Comparison of ENCODE assay signal across 1 cellular context in the genomic region with DNA sequence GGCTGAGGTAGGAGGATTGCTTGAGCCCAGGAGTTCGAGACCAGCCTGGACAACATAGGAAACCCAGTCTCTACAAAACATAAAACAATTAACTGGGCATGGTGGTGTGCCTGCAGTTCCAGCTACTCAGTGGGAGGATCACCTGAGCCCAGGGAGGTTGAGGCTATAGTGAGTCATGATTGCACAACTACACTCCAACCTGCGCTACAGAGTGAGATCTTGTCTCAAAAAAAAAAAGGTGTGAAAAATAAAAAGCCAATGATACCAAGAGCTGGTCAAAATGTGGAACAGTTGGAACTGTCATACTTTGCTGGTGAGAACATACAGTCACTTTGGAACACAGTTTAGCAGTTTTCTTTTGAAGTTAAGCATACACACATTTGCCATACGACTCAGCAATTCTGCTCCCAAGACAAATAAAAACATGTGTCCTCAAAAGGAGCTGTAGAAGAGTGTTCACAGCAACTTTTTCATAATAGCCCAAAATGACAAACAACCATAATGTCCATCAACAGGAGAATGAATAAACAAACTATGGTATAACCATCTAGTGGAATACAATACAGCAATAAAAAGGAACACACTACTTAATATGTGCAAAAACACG.
TF ChIP-seq lines count a peak whose summit lies in the region.

No MANE protein-coding gene starts in this region.

TF ChIP-seq in HepG2, 621 proteins besides CTCF, POLR2A, EP300 and RAD21 (continues in another document):
- peak; percentile 54 to 59; a peak in 3 of 4 replicates for TF ChIP-seq MAFK (conservative IDR thresholded peaks at IDR 0.05 in 1 of 2, IDR thresholded peaks at IDR 0.05 in 1 of 2; ENCODE audit: low read length in 2 of 2)
- TF ChIP-seq ADNP (CRISPR knock-in tag; IDR thresholded peaks at IDR 0.05): no peak
- TF ChIP-seq ZNF749 (CRISPR knock-in tag; IDR thresholded peaks at IDR 0.05; ENCODE audit: borderline replicate concordance): no peak
- TF ChIP-seq ZNF234 (CRISPR knock-in tag; conservative IDR thresholded peaks at IDR 0.05): no peak
- TF ChIP-seq HNRNPK (IDR thresholded peaks at IDR 0.05; ENCODE audit: low read depth, low read length, poor library complexity, severe bottlenecking): no peak
- peak; percentile 42; the same call in 1 of the 2 replicates for TF ChIP-seq MAFF (IDR thresholded peaks at IDR 0.05; ENCODE audit: low read depth, low read length)
- TF ChIP-seq, protein P1, sequence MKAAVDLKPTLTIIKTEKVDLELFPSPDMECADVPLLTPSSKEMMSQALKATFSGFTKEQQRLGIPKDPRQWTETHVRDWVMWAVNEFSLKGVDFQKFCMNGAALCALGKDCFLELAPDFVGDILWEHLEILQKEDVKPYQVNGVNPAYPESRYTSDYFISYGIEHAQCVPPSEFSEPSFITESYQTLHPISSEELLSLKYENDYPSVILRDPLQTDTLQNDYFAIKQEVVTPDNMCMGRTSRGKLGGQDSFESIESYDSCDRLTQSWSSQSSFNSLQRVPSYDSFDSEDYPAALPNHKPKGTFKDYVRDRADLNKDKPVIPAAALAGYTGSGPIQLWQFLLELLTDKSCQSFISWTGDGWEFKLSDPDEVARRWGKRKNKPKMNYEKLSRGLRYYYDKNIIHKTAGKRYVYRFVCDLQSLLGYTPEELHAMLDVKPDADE (CRISPR knock-in tag; IDR thresholded peaks at IDR 0.05): no peak
- no peak for TF ChIP-seq DDIT3 (CRISPR knock-in tag; IDR thresholded peaks at IDR 0.05)
- TF ChIP-seq, protein P2, sequence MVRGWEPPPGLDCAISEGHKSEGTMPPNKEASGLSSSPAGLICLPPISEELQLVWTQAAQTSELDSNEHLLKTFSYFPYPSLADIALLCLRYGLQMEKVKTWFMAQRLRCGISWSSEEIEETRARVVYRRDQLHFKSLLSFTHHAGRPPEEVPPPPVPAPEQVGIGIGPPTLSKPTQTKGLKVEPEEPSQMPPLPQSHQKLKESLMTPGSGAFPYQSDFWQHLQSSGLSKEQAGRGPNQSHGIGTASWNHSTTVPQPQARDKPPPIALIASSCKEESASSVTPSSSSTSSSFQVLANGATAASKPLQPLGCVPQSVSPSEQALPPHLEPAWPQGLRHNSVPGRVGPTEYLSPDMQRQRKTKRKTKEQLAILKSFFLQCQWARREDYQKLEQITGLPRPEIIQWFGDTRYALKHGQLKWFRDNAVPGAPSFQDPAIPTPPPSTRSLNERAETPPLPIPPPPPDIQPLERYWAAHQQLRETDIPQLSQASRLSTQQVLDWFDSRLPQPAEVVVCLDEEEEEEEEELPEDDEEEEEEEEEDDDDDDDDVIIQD (CRISPR knock-in tag; IDR thresholded peaks at IDR 0.05; ENCODE audit: low read depth): no peak
- TF ChIP-seq SRSF1 (optimal IDR thresholded peaks at IDR 0.05; ENCODE audit: low read depth, low read length): no peak
- TF ChIP-seq PRDM15 (CRISPR knock-in tag; IDR thresholded peaks at IDR 0.05): no peak
- TF ChIP-seq, protein P3, sequence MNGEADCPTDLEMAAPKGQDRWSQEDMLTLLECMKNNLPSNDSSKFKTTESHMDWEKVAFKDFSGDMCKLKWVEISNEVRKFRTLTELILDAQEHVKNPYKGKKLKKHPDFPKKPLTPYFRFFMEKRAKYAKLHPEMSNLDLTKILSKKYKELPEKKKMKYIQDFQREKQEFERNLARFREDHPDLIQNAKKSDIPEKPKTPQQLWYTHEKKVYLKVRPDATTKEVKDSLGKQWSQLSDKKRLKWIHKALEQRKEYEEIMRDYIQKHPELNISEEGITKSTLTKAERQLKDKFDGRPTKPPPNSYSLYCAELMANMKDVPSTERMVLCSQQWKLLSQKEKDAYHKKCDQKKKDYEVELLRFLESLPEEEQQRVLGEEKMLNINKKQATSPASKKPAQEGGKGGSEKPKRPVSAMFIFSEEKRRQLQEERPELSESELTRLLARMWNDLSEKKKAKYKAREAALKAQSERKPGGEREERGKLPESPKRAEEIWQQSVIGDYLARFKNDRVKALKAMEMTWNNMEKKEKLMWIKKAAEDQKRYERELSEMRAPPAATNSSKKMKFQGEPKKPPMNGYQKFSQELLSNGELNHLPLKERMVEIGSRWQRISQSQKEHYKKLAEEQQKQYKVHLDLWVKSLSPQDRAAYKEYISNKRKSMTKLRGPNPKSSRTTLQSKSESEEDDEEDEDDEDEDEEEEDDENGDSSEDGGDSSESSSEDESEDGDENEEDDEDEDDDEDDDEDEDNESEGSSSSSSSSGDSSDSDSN (CRISPR knock-in tag; IDR thresholded peaks at IDR 0.05): no peak
- no peak for TF ChIP-seq TFE3 (CRISPR knock-in tag; IDR thresholded peaks at IDR 0.05)
- no peak for TF ChIP-seq ZNF883 (CRISPR knock-in tag; IDR thresholded peaks at IDR 0.05; ENCODE audit: not compliant biosample characterization)
- TF ChIP-seq, protein P4, sequence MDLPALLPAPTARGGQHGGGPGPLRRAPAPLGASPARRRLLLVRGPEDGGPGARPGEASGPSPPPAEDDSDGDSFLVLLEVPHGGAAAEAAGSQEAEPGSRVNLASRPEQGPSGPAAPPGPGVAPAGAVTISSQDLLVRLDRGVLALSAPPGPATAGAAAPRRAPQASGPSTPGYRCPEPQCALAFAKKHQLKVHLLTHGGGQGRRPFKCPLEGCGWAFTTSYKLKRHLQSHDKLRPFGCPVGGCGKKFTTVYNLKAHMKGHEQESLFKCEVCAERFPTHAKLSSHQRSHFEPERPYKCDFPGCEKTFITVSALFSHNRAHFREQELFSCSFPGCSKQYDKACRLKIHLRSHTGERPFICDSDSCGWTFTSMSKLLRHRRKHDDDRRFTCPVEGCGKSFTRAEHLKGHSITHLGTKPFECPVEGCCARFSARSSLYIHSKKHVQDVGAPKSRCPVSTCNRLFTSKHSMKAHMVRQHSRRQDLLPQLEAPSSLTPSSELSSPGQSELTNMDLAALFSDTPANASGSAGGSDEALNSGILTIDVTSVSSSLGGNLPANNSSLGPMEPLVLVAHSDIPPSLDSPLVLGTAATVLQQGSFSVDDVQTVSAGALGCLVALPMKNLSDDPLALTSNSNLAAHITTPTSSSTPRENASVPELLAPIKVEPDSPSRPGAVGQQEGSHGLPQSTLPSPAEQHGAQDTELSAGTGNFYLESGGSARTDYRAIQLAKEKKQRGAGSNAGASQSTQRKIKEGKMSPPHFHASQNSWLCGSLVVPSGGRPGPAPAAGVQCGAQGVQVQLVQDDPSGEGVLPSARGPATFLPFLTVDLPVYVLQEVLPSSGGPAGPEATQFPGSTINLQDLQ (CRISPR knock-in tag; IDR thresholded peaks at IDR 0.05): no peak
- TF ChIP-seq NFKB2 (CRISPR knock-in tag; IDR thresholded peaks at IDR 0.05; ENCODE audit: borderline replicate concordance): no peak
- no peak for TF ChIP-seq ZNF792 (CRISPR knock-in tag; IDR thresholded peaks at IDR 0.05)
- no peak for TF ChIP-seq STAG1 (CRISPR knock-in tag; IDR thresholded peaks at IDR 0.05)
- TF ChIP-seq PAWR (CRISPR knock-in tag; IDR thresholded peaks at IDR 0.05; ENCODE audit: borderline replicate concordance): no peak
- TF ChIP-seq NKX3-1 (CRISPR knock-in tag; IDR thresholded peaks at IDR 0.05): no peak
- TF ChIP-seq ZNF354B (CRISPR knock-in tag; IDR thresholded peaks at IDR 0.05): no peak
- TF ChIP-seq CEBPB (IDR thresholded peaks at IDR 0.05; ENCODE audit: borderline replicate concordance, low read depth, low read length): peak; percentile 93
- no peak for TF ChIP-seq ZNF878 (CRISPR knock-in tag; IDR thresholded peaks at IDR 0.05)
- TF ChIP-seq, protein P5, sequence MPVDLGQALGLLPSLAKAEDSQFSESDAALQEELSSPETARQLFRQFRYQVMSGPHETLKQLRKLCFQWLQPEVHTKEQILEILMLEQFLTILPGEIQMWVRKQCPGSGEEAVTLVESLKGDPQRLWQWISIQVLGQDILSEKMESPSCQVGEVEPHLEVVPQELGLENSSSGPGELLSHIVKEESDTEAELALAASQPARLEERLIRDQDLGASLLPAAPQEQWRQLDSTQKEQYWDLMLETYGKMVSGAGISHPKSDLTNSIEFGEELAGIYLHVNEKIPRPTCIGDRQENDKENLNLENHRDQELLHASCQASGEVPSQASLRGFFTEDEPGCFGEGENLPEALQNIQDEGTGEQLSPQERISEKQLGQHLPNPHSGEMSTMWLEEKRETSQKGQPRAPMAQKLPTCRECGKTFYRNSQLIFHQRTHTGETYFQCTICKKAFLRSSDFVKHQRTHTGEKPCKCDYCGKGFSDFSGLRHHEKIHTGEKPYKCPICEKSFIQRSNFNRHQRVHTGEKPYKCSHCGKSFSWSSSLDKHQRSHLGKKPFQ (CRISPR knock-in tag; IDR thresholded peaks at IDR 0.05; ENCODE audit: insufficient replicate concordance): no peak
- no peak for TF ChIP-seq ZFP90 (CRISPR knock-in tag; IDR thresholded peaks at IDR 0.05; ENCODE audit: borderline replicate concordance)
- 0 out of 2 replicates have a peak, but pooled peaks have one; percentile 17 for TF ChIP-seq SAP130 (CRISPR knock-in tag; IDR thresholded peaks at IDR 0.05; ENCODE audit: low read depth)
- TF ChIP-seq ZNF850 (CRISPR knock-in tag; conservative IDR thresholded peaks at IDR 0.05): no peak
- no peak for TF ChIP-seq GTF2F1 (IDR thresholded peaks at IDR 0.05; ENCODE audit: low read length)
